Comparison of ENCODE assay signal across 8 cellular contexts in the genomic region with DNA sequence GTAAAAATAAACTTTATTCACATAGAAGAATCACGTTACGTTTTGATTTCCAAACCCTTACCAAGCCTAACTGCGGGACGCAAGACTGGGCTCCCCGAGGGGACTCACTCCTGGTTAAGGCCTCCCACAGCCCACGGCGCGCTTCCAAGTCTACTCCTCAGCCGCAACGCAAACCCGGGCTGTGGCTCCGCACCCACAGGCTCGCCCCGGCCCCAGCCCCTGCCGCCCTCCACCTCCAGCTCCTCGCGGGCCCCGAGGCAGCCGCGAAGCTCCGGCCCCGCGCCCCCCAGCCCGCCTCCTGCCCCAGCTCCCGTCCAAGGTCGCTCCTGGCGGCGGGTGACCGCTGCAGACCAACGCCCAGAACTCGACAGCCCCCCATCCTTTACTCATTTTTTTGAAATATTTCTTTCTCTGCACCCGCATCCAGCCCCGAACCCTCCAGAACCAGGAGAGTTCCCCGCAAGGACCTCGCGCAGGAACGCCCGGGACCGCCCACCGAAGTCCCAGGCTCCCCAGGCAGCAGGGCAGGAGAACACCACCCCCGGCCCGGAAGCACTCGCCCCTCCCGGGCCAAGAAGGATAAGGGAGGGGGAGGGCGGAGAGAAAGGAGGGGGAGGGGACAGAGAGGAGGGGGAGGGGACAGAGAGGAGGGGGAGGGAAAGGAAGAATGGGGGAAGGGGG.
DNase-seq lines count a peak whose midpoint lies in the region; ATAC-seq and TF ChIP-seq lines count a peak whose summit lies in the region.

No MANE protein-coding gene starts in this region.

- TF ChIP-seq CTCF in choroid plexus epithelial cell (conservative IDR thresholded peaks at IDR 0.05; ENCODE audit: low read depth, low read length): no peak

- no peak overlapping the region for H2AFZ ChIP-seq in ACC112 (ENCODE audit: low read length, unreplicated experiment)

- H3K4me1 ChIP-seq in ACC112 (ENCODE audit: control insufficient read depth, insufficient read depth, low read length, unreplicated experiment): peaks cover 23% of the 10 kb centered on the region

- DNase-seq in NCI-H2196 (lab: John Stamatoyannopoulos, UW; ENCODE audit: unreplicated experiment) (peak; percentile 36), choroid plexus epithelial cell (ENCODE audit: low read depth) (peak; percentile 83)
- peak; percentile 46 for DNase-seq in activated CD4-positive, alpha-beta T cell treated with anti-CD3 and anti-CD28 coated beads for 1 hour
- DNase-seq in stimulated activated CD4-positive, alpha-beta T cell treated with anti-CD3 and anti-CD28 coated beads, Interleukin-15, amount 100 ng/mL, for 24 hours: peak; percentile 86

- H3K4me3 ChIP-seq in ACC112 (ENCODE audit: low read depth, low read length) (peak overlapping the region; percentile 99), choroid plexus epithelial cell (ENCODE audit: low read depth, low read length) (peak overlapping the region; percentile 88)

- peaks cover 56% of the 10 kb centered on the region for H3K79me2 ChIP-seq in ACC112 (ENCODE audit: control insufficient read depth, insufficient read depth, low read length, unreplicated experiment)

- H3K36me3 ChIP-seq in ACC112 (ENCODE audit: insufficient read depth, low read length): peaks cover 10% of the 10 kb centered on the region; the same call in 1 of the 2 replicates

- H3K27ac ChIP-seq in ACC112 (ENCODE audit: low read depth, low read length): peak overlapping the region; percentile 95
- peak overlapping the region; percentile 100 for H3K27ac ChIP-seq in layer of hippocampus (ENCODE audit: low read depth, low read length)

- peak; percentile 18 for ATAC-seq in GM19397 (IDR thresholded peaks at IDR 0.05; ENCODE audit: unreplicated experiment)
- ATAC-seq in HG03342 (IDR thresholded peaks at IDR 0.05; ENCODE audit: unreplicated experiment): no peak

- no peaks in the 10 kb centered on the region for H3K27me3 ChIP-seq in ACC112 (ENCODE audit: insufficient read depth, low read length)
- H3K27me3 ChIP-seq in layer of hippocampus (ENCODE audit: control insufficient read depth, insufficient read depth, low read length): no peaks in the 10 kb centered on the region

Comparison
In these comparisons a context has a peak if more than half of its experiments do, and no peak if none do; other contexts are left out.
1. DNase-seq: peak in every context shown above with its lines; median percentile 86 in stimulated activated CD4-positive, alpha-beta T cell treated with anti-CD3 and anti-CD28 coated beads, Interleukin-15, amount 100 ng/mL, for 24 hours; 83 in choroid plexus epithelial cell; 46 in activated CD4-positive, alpha-beta T cell treated with anti-CD3 and anti-CD28 coated beads for 1 hour; 36 in NCI-H2196.